8 cellular contexts compared by ENCODE assay signal in the genomic region with DNA sequence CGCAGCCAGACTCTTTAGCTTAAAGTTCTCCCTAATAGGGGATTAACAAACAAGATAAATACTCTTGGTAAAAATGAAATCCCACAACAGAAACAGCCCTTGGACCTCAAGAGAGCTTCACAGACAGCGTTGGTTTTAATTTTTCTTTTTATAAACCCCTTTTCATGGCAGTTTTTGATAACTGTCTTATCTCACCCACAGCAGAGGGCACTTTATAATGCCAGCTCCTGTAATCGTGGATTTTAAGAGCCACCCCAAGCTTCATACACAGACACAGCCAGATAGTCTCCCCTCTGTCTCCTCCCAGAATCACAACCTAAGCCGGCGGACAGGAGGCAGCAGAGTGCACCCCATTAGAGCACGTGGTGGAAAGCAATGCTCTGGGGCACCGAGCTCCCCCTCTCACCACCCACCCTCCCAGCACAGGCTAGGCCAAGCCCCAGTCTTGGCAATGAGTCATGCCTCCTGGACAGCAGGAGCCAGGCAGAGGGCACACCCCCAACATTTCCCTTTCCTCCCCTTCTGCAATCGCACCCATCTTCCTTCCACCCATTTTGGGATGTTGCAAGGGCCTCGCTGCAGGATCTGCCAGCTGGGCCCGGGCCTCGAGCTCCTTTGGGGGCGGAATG. TPM values are rescaled to one million over a fixed set of nuclear protein-coding genes. Genes with fewer than 3 reads are reported as not detected.
DNase-seq lines count a peak whose midpoint lies in the region; ATAC-seq lines count a peak whose summit lies in the region.

No MANE protein-coding gene starts in this region.

- DNase-seq in G401 (ENCODE audit: low spot score), result peak; percentile 14
- peak; percentile 69 for DNase-seq in SKM-1 treated with dmso at 0.1 percent for 144 hours (lab: John Stamatoyannopoulos, UW; ENCODE audit: unreplicated experiment)
- peak; percentile 58 for DNase-seq in left lobe of liver (ENCODE audit: low spot score)
- peak; percentile 22 for DNase-seq in stimulated activated CD4-positive, alpha-beta T cell treated with anti-CD3 and anti-CD28 coated beads, Interleukin-4, amount 100 ng/mL, for 24 hours
- DNase-seq in NCI-H526 treated with DMSO at 0.1 percent for 48 hours (lab: John Stamatoyannopoulos, UW), result no peak

- H3K27me3 Mint-ChIP-seq in dendritic cell treated with granulocyte-macrophage colony-stimulating factor and Interleukin-4, amounts not matched to agents 40 ng/mL and 50 ng/mL, for 4 days, result peaks cover 14% of the 10 kb centered on the region

- H3K4me1 Mint-ChIP-seq in dendritic cell treated with granulocyte-macrophage colony-stimulating factor and Interleukin-4, amounts not matched to agents 40 ng/mL and 50 ng/mL, for 4 days (ENCODE audit: low read depth), result peaks cover 48% of the 10 kb centered on the region

- H3K27ac Mint-ChIP-seq in dendritic cell treated with granulocyte-macrophage colony-stimulating factor and Interleukin-4, amounts not matched to agents 40 ng/mL and 50 ng/mL, for 4 days, result peak overlapping the region; percentile 98

- peaks cover 76% of the 10 kb centered on the region for H3K36me3 Mint-ChIP-seq in dendritic cell treated with granulocyte-macrophage colony-stimulating factor and Interleukin-4, amounts not matched to agents 40 ng/mL and 50 ng/mL, for 4 days (ENCODE audit: low read depth)

- no peaks in the 10 kb centered on the region for H3K9me3 Mint-ChIP-seq in dendritic cell treated with granulocyte-macrophage colony-stimulating factor and Interleukin-4, amounts not matched to agents 40 ng/mL and 50 ng/mL, for 4 days

- intact Hi-C loops in dendritic cell treated with granulocyte-macrophage colony-stimulating factor and Interleukin-4, amounts not matched to agents 40 ng/mL and 50 ng/mL, for 4 days (cut with micrococcal nuclease), result loop anchor here (10.0 kb wide), 2 partner anchors 423 to 697 kb away; no protein-coding TSS in a partner anchor

- peak; percentile 36 for ATAC-seq in GM19467 (IDR thresholded peaks at IDR 0.05; ENCODE audit: unreplicated experiment)
- ATAC-seq in HG03575 (IDR thresholded peaks at IDR 0.05; ENCODE audit: extremely low read depth, insufficient number of reproducible peaks, low FRiP score, unreplicated experiment), result peak; percentile 26
- ATAC-seq in left lobe of liver, result no peak

- peak overlapping the region; percentile 100 for H3K4me3 Mint-ChIP-seq in dendritic cell treated with granulocyte-macrophage colony-stimulating factor and Interleukin-4, amounts not matched to agents 40 ng/mL and 50 ng/mL, for 4 days

- in situ Hi-C loops in G401 (cut with HindIII; ENCODE audit: low sequenced_read_pairs), result no loop called here

RNA-seq across cellular contexts. Expression of gene JAG1, which starts 2.5 kb away (rescaled TPM):
- 0.06 TPM in 1 of 2 replicates, not detected in the other for total RNA-seq in G401 (2014; rRNA removed; shearing (Covaris generic))
- 4.3 TPM for total RNA-seq in left lobe of liver
